ENCODE assay signal across 27 cellular contexts in the genomic region with DNA sequence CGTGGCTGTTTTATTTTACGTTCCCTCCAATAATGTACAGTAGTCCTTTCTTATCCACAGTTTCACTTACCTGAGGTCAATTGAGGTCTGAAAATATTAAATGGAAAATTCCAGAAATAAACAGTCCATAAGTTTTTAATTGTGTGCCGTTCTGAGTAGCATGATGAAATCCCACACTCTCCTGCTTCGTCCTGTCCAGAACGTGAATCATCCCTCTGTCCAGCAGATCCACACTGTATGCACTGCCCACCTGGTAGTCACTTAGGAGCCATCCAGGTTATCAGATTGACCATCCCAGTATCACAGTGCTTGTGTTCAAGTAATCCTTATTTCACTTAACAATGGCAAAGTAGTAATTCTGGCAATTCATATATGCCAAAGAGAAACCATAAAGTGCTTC. TPM values are rescaled to one million over a fixed set of nuclear protein-coding genes. Genes with fewer than 3 reads are reported as not detected.
DNase-seq lines count a peak whose midpoint lies in the region; ATAC-seq and TF ChIP-seq lines count a peak whose summit lies in the region.
"Had no signal": no experiment of that assay in that cellular context is flagged by ENCODE, and none has a peak within 500 bp of the region (broad histone marks: within the 10 kb centered on the region; RNA-seq: fewer than 3 reads in every experiment).

No MANE protein-coding gene starts in this region.

- no peak overlapping the region for H2BK20ac ChIP-seq in IMR-90 (ENCODE audit: low read depth, low read length)

- WGBS in IMR-90 (ENCODE audit: extremely low coverage in 2 of 2, insufficient read length in 1 of 2), 2 experiments = no CpG with 5 or more reads among the region's 5 CpGs
- 89% methylated on average over 3 of the region's 5 CpGs for WGBS in mesenchymal stem cell

- no peaks in the 10 kb centered on the region for H4K20me1 ChIP-seq in IMR-90 (ENCODE audit: insufficient read depth, low read length)

- H4K8ac ChIP-seq in IMR-90 (ENCODE audit: low read depth in 2 of 2, low read length in 2 of 2) (no peak overlapping the region), mesenchymal stem cell (ENCODE audit: low read length) (no peak overlapping the region)

- peak overlapping the region in 5 of 7 donors; percentile 32 to 85 (median 67) for H3K4me3 Mint-ChIP-seq in CD8-positive, alpha-beta memory T cell
- peak overlapping the region; percentile 50 for H3K4me3 Mint-ChIP-seq in central memory CD8-positive, alpha-beta T cell
- H3K4me3 Mint-ChIP-seq: nephron had no signal

- CTCF ChIA-PET in CD8-positive, alpha-beta memory T cell (lab: Charles Lee) = interaction anchor here (5.4 to 10.3 kb wide), 4 partner anchors 9 to 152 kb away, joined by 42 to 394 read pairs (median 172); no protein-coding TSS in a partner anchor
- CTCF ChIA-PET in IMR-90 (lab: Yijun Ruan, JAX) = interaction anchor here (0.7 kb wide), 1 partner anchor 9 kb away, joined by 4 read pairs; no protein-coding TSS in a partner anchor

- H3K18ac ChIP-seq in IMR-90 (ENCODE audit: low read depth, low read length) (no peak overlapping the region), mesenchymal stem cell (ENCODE audit: low read depth in 1 of 2, low read length in 2 of 2) (no peak overlapping the region)

- no peaks in the 10 kb centered on the region for H3K9me3 ChIP-seq in CD8-positive, alpha-beta memory T cell (ENCODE audit: low read length)
- H3K9me3 ChIP-seq in IMR-90 (ENCODE audit: control insufficient read depth, insufficient read depth, low read length) (no peaks in the 10 kb centered on the region), mesenchymal stem cell (ENCODE audit: control insufficient read depth, low read length) (no peaks in the 10 kb centered on the region)
- H3K9me3 ChIP-seq: BLaER1 treated with 17β-estradiol and CSF1 and Interleukin-3, amounts not matched to agents 10 nM and 100 nM; lower lobe of right lung; transverse colon had no signal

- peak overlapping the region in 7 of 8 donors; percentile 72 to 97 (median 90) for H3K27ac Mint-ChIP-seq in CD8-positive, alpha-beta memory T cell
- H3K27ac Mint-ChIP-seq in central memory CD8-positive, alpha-beta T cell (ENCODE audit: low read depth) = peak overlapping the region; percentile 85
- H3K27ac Mint-ChIP-seq: activated T-helper 2 cell treated with anti-CD3 and anti-CD28 coated beads, Interferon-gamma antibody, Interleukin-2, Interleukin-4, amounts not matched to agents 10 μg/mL and 5 μg/mL and 100 μg/mL, durations not matched to agents 14 hours and 24 hours and 36 hours; nephron had no signal

- H3K36me3 Mint-ChIP-seq in CD8-positive, alpha-beta memory T cell = peaks cover 16 to 45% (median 16%) of the 10 kb centered on the region in 3 donors
- H3K36me3 Mint-ChIP-seq in central memory CD8-positive, alpha-beta T cell (ENCODE audit: insufficient read depth) = peaks cover 19% of the 10 kb centered on the region

- H3K14ac ChIP-seq in IMR-90 (replicated peaks; ENCODE audit: low read depth, low read length) (no peak overlapping the region), mesenchymal stem cell (ENCODE audit: low read length in 2 of 2) (no peak overlapping the region)

- BruUV-seq in IMR-90 (replicated peaks; lab: Mats Ljungman, UMichigan) = no TSS peak

- TF ChIP-seq RAD21 in IMR-90 (IDR thresholded peaks at IDR 0.05; ENCODE audit: low read length) = no peak

- intact Hi-C loops in IMR-90 (cut with micrococcal nuclease) = no loop called here

- no peak overlapping the region for H3K56ac ChIP-seq in IMR-90 (ENCODE audit: extremely low read depth, insufficient read depth, low read length)

- H4K5ac ChIP-seq in IMR-90 (ENCODE audit: low read depth, low read length) = no peak overlapping the region

- H3K27me3 ChIP-seq in CD8-positive, alpha-beta memory T cell (ENCODE audit: insufficient read depth, low read length, poor library complexity, severe bottlenecking) = no peaks in the 10 kb centered on the region
- H3K27me3 ChIP-seq in IMR-90 (ENCODE audit: control insufficient read depth, insufficient read depth, low read length) = no peaks in the 10 kb centered on the region
- H3K27me3 ChIP-seq in mesenchymal stem cell (ENCODE audit: control insufficient read depth in 1 of 2, insufficient read depth in 1 of 2, low read length in 2 of 2) = no peaks in the 10 kb centered on the region
- H3K27me3 ChIP-seq: BLaER1 treated with 17β-estradiol and CSF1 and Interleukin-3, amounts not matched to agents 10 nM and 100 nM; transverse colon had no signal

- ATAC-seq in IMR-90 (ENCODE audit: low read depth) (peak; percentile 48; the same call in 1 of the 2 replicates), omental fat pad (ENCODE audit: low FRiP score) (no peak)
- ATAC-seq in central memory CD8-positive, alpha-beta T cell (replicated peaks; ENCODE audit: extremely low read depth, poor library complexity, severe bottlenecking) = no peak
- ATAC-seq: lower lobe of right lung, PC-3 had no signal

- H2BK5ac ChIP-seq in IMR-90 (ENCODE audit: low read depth, low read length, poor library complexity, severe bottlenecking) = no peak overlapping the region
- H2BK5ac ChIP-seq in mesenchymal stem cell (ENCODE audit: low read depth, low read length, poor library complexity, severe bottlenecking) = no peak overlapping the region

- peaks cover 6% of the 10 kb centered on the region for H3K36me3 ChIP-seq in CD8-positive, alpha-beta memory T cell (ENCODE audit: insufficient read depth, low read length)
- H3K36me3 ChIP-seq in IMR-90 (ENCODE audit: control insufficient read depth, insufficient read depth, low read length) = peaks cover 28% of the 10 kb centered on the region
- peaks cover 20 to 71% of the 10 kb centered on the region in 2 experiments for H3K36me3 ChIP-seq in mesenchymal stem cell (ENCODE audit: control insufficient read depth in 1 of 2, insufficient read depth in 2 of 2, low read depth in 1 of 2, low read length in 2 of 2)

- H2BK120ac ChIP-seq in IMR-90 (ENCODE audit: low read depth, low read length) (no peak overlapping the region), mesenchymal stem cell (ENCODE audit: low read depth, low read length) (no peak overlapping the region)

- H3K79me1 ChIP-seq in IMR-90 (ENCODE audit: low read depth in 1 of 2, low read length in 2 of 2) = 0 out of 4 replicates have a peak, but pooled peaks cover 0 to 3% of the 10 kb centered on the region in 2 experiments
- peaks cover 22% of the 10 kb centered on the region for H3K79me1 ChIP-seq in mesenchymal stem cell (replicated peaks; ENCODE audit: low read length, poor library complexity, severe bottlenecking)

- H3K4ac ChIP-seq in IMR-90 (ENCODE audit: low read depth, low read length) = no peak overlapping the region
- no peak overlapping the region for H3K4ac ChIP-seq in mesenchymal stem cell (ENCODE audit: low read depth in 1 of 2, low read length in 2 of 2)

- peaks cover 63% of the 10 kb centered on the region for H3K4me1 ChIP-seq in CD8-positive, alpha-beta memory T cell (ENCODE audit: insufficient read depth, low read length)
- H3K4me1 ChIP-seq in IMR-90 (ENCODE audit: control insufficient read depth, insufficient read depth, low read length) (peaks cover 6% of the 10 kb centered on the region), mesenchymal stem cell (ENCODE audit: control insufficient read depth, insufficient read depth, low read depth, low read length) (peaks cover 5% of the 10 kb centered on the region)
- H3K4me1 ChIP-seq: transverse colon had no signal

- H3K9me1 ChIP-seq in IMR-90 (ENCODE audit: insufficient read depth, low read length) = peaks cover 2% of the 10 kb centered on the region

- TF ChIP-seq CTCF in IMR-90 (conservative IDR thresholded peaks at IDR 0.05; ENCODE audit: low read depth, low read length) (no peak), omental fat pad (IDR thresholded peaks at IDR 0.05) (no peak)

- dilution Hi-C loops in IMR-90 (cut with HindIII; ENCODE audit: low sequenced_read_pairs, unreplicated experiment) = no loop called here

- no peak overlapping the region for H3K23ac ChIP-seq in IMR-90 (ENCODE audit: low read depth, low read length)
- H3K23ac ChIP-seq in mesenchymal stem cell (ENCODE audit: low read length in 2 of 2) = no peak overlapping the region

- peaks cover 90 to 100% (median 99%) of the 10 kb centered on the region in 3 donors for H3K4me1 Mint-ChIP-seq in CD8-positive, alpha-beta memory T cell
- peaks cover 76% of the 10 kb centered on the region for H3K4me1 Mint-ChIP-seq in central memory CD8-positive, alpha-beta T cell

- DNase-seq in CD8-positive, alpha-beta memory T cell = no peak
- DNase-seq in IMR-90 = peak; percentile 25
- no peak for DNase-seq in central memory CD8-positive, alpha-beta T cell (ENCODE audit: low spot score in 2 of 2)
- DNase-seq in mesenchymal stem cell = peak; percentile 18
- DNase-seq in globus pallidus (ENCODE audit: low spot score) = no peak
- DNase-seq in NCI-H1092 treated with DMSO at 0.1 percent for 48 hours (lab: John Stamatoyannopoulos, UW) = no peak
- no peak for DNase-seq in omental fat pad (ENCODE audit: low spot score)
- DNase-seq in NOMO-1 treated with DMSO at 0.1 percent for 48 hours (lab: John Stamatoyannopoulos, UW; ENCODE audit: unreplicated experiment) = no peak
- DNase-seq: activated CD4-positive, alpha-beta T cell treated with anti-CD3 and anti-CD28 coated beads, Interleukin-2, amount 50 U/mL, for 1 hour; activated CD4-positive, CD25-positive, alpha-beta regulatory T cell; activated naive CD4-positive, alpha-beta T cell treated with anti-CD3 and anti-CD28 coated beads, Interleukin-2, amount 50 U/mL, for 16 hours; anterior cingulate cortex; COR-L47; DMS53; foreskin melanocyte; lower lobe of right lung; NCI-H1105 treated with DMSO at 0.1 percent for 48 hours; NCI-H2029 treated with DMSO at 0.1 percent for 48 hours; NCI-H526; PC-3; stimulated activated CD4-positive, alpha-beta T cell treated with anti-CD3 and anti-CD28 coated beads, Interleukin-15, amount 100 ng/mL, for 24 hours; stimulated activated CD4-positive, alpha-beta T cell treated with anti-CD3 and anti-CD28 coated beads, Interleukin-4, amount 100 ng/mL, for 4 hours; T-helper 1 cell; transverse colon had no signal

- H4K91ac ChIP-seq in IMR-90 (ENCODE audit: insufficient read depth, low read depth, low read length) (no peak overlapping the region), mesenchymal stem cell (ENCODE audit: low read length) (no peak overlapping the region)

- H2AFZ ChIP-seq in IMR-90 (replicated peaks; ENCODE audit: low read length, poor library complexity) = no peak overlapping the region
- no peak overlapping the region for H2AFZ ChIP-seq in mesenchymal stem cell (ENCODE audit: low read depth, low read length)

- in situ Hi-C loops in IMR-90 (cut with MboI; ENCODE audit: low sequenced_read_pairs) = loop anchor here (5.0 kb wide), 1 partner anchor 117 kb away; no protein-coding TSS in a partner anchor

- no peaks in the 10 kb centered on the region for H3K27me3 Mint-ChIP-seq in CD8-positive, alpha-beta memory T cell
- H3K27me3 Mint-ChIP-seq in central memory CD8-positive, alpha-beta T cell = no peaks in the 10 kb centered on the region

- no peak overlapping the region for H3K27ac ChIP-seq in CD8-positive, alpha-beta memory T cell (ENCODE audit: low read depth, low read length)
- no peak overlapping the region for H3K27ac ChIP-seq in IMR-90 (ENCODE audit: insufficient read depth, low read length)
- H3K27ac ChIP-seq in mesenchymal stem cell (ENCODE audit: low read length, poor library complexity, severe bottlenecking) = no peak overlapping the region
- H3K27ac ChIP-seq: BLaER1 treated with 17β-estradiol and CSF1 and Interleukin-3, amounts not matched to agents 10 nM and 100 nM; lower lobe of right lung; transverse colon had no signal

- no peak overlapping the region for H3K4me3 ChIP-seq in CD8-positive, alpha-beta memory T cell (ENCODE audit: low read length)
- no peak overlapping the region for H3K4me3 ChIP-seq in IMR-90 (ENCODE audit: insufficient read depth, low read depth, low read length)
- H3K4me3 ChIP-seq in mesenchymal stem cell (ENCODE audit: insufficient read depth in 1 of 2, low read depth in 1 of 2, low read length in 2 of 2) = no peak overlapping the region
- H3K4me3 ChIP-seq: BLaER1 treated with 17β-estradiol and CSF1 and Interleukin-3, amounts not matched to agents 10 nM and 100 nM; lower lobe of right lung; transverse colon had no signal

- H3K4me2 ChIP-seq in IMR-90 (ENCODE audit: low read depth, low read length) (no peak overlapping the region), mesenchymal stem cell (ENCODE audit: low read length, poor library complexity, severe bottlenecking) (no peak overlapping the region)

- H2AK9ac ChIP-seq in IMR-90 (replicated peaks; ENCODE audit: low read depth, low read length, poor library complexity) = no peak overlapping the region

- H3K9me3 Mint-ChIP-seq in CD8-positive, alpha-beta memory T cell = no peaks in the 10 kb centered on the region
- no peaks in the 10 kb centered on the region for H3K9me3 Mint-ChIP-seq in central memory CD8-positive, alpha-beta T cell
- H3K9me3 Mint-ChIP-seq: activated T-helper 2 cell treated with anti-CD3 and anti-CD28 coated beads, Interferon-gamma antibody, Interleukin-2, Interleukin-4, amounts not matched to agents 10 μg/mL and 5 μg/mL and 100 μg/mL, durations not matched to agents 14 hours and 24 hours and 36 hours; nephron had no signal

- POLR2A ChIA-PET in CD8-positive, alpha-beta memory T cell (lab: Charles Lee) = no interaction called here
- POLR2A ChIA-PET in IMR-90 (lab: Charles Lee; ENCODE audit: unreplicated experiment) = no interaction called here

- TF ChIP-seq POLR2A in IMR-90 (IDR thresholded peaks at IDR 0.05; ENCODE audit: low read depth, low read length) = no peak

- H3K9ac ChIP-seq in IMR-90 (ENCODE audit: low read depth, low read length) (no peak overlapping the region), mesenchymal stem cell (ENCODE audit: low read length) (peak overlapping the region; percentile 63)
- H3K9ac ChIP-seq: BLaER1 treated with 17β-estradiol and CSF1 and Interleukin-3, amounts not matched to agents 10 nM and 100 nM had no signal

- H2AK5ac ChIP-seq in IMR-90 (ENCODE audit: low read depth, low read length) (no peak overlapping the region), mesenchymal stem cell (ENCODE audit: low read length, severe bottlenecking) (no peak overlapping the region)

- H2BK12ac ChIP-seq in mesenchymal stem cell (ENCODE audit: low read length in 2 of 2) = no peak overlapping the region

- H2BK15ac ChIP-seq in IMR-90 (ENCODE audit: low read depth, low read length) (no peak overlapping the region), mesenchymal stem cell (ENCODE audit: low read depth, poor library complexity, severe bottlenecking) (no peak overlapping the region)

RNA-seq across cellular contexts. Expression of a gene that starts 46.3 kb away (rescaled TPM):
- total RNA-seq in CD8-positive, alpha-beta memory T cell = 10 to 100 TPM; 41.5 to 43.8 TPM
- 54.2 TPM for polyA plus RNA-seq in CD8-positive, alpha-beta memory T cell
- total RNA-seq in IMR-90 (2012; rRNA removed) (69.7 and 102 TPM in 2 replicates), omental fat pad (10 to 100 TPM; 41.2 to 47.9 (median 43.6) TPM)
- polyA plus RNA-seq in IMR-90 (2012; rRNA removed) = 46.5 and 51.6 TPM in 2 replicates
- 11.7 and 13.9 TPM in 2 replicates for polyA plus RNA-seq in IMR-90 (2012; cell fraction: cytosol; rRNA removed)
- polyA plus RNA-seq in IMR-90 (2012; cell fraction: nucleus; rRNA removed; ENCODE audit: low replicate concordance) = 3.1 and 19.2 TPM in 2 replicates
- 55.4 TPM for polyA plus RNA-seq in mesenchymal stem cell (2013, experiment 1 of 2)
- polyA plus RNA-seq in mesenchymal stem cell (2013, experiment 2 of 2) = 57.5 TPM

Comparison
In these comparisons a context has a peak if more than half of its experiments do, and no peak if none do; other contexts are left out.
1. DNase-seq: peak in IMR-90 (single experiment) and mesenchymal stem cell (single experiment); none in CD8-positive, alpha-beta memory T cell (0 of 5), central memory CD8-positive, alpha-beta T cell (0 of 2), globus pallidus (single experiment), NCI-H1092 treated with DMSO at 0.1 percent for 48 hours (single experiment), omental fat pad (single experiment) and NOMO-1 treated with DMSO at 0.1 percent for 48 hours (single experiment).